In the genomic region with DNA sequence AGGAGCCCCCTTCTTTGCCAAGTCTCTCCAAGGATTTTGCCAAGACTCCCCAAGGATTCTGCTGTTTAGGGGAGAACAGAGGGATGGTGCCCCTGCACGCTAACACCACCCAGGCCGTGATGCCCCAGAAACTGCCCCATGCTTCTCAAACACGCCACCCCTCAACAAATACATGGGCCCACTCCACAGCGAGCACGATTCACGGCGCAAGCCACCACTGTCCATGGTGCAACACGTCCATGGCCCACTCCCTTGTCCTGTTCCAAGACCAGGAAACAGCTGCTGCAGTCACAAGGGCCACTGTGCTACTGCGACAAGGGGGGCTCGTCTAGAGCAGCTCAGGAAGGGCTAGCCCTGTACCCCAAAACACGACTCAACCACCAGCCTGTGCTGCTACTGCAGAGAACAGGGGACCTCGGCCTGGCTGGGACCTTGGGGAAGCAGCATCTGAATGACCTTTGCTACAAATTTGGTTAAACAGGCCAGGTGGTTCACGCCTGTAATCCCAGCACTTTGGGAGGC, we compare ENCODE assay signal across 19 cellular contexts. TPM values are rescaled to one million over a fixed set of nuclear protein-coding genes. Genes with fewer than 3 reads are reported as not detected.
A peak's percentile ranks its signal among the peaks of the same experiment; 100 is the strongest.
DNase-seq lines count a peak whose midpoint lies in the region; ATAC-seq, FAIRE-seq and TF ChIP-seq lines count a peak whose summit lies in the region.
"Had no signal": no experiment of that assay in that cellular context is flagged by ENCODE, and none has a peak within 500 bp of the region (broad histone marks: within the 10 kb centered on the region; RNA-seq: fewer than 3 reads in every experiment).

No MANE protein-coding gene starts in this region.

- peak overlapping the region; percentile 22 to 99 (median 98); a peak in 20 of 22 replicates for H3K27ac ChIP-seq in BLaER1 treated with 17β-estradiol and CSF1 and Interleukin-3, amounts not matched to agents 10 nM and 100 nM
- H3K27ac ChIP-seq in IMR-90 (ENCODE audit: insufficient read depth, low read length) (no peak overlapping the region), astrocyte (ENCODE audit: low read depth, low read length) (no peak overlapping the region), neutrophil (peak overlapping the region; percentile 99), breast epithelium (peak overlapping the region in 1 of 2 donors; percentile 57)

- dilution Hi-C loops in IMR-90 (cut with HindIII; ENCODE audit: low sequenced_read_pairs, unreplicated experiment), result no loop called here

- no peak overlapping the region for H4K8ac ChIP-seq in IMR-90 (ENCODE audit: low read depth in 2 of 2, low read length in 2 of 2)

- H3K79me2 ChIP-seq in astrocyte (ENCODE audit: insufficient read depth, low read length), result peaks cover 70% of the 10 kb centered on the region

- H3K9me1 ChIP-seq in IMR-90 (ENCODE audit: insufficient read depth, low read length), result peaks cover 29% of the 10 kb centered on the region

- no peak overlapping the region for H2BK5ac ChIP-seq in IMR-90 (ENCODE audit: low read depth, low read length, poor library complexity, severe bottlenecking)

- no peak overlapping the region for H3K23ac ChIP-seq in IMR-90 (ENCODE audit: low read depth, low read length)

- no TSS peak for BruUV-seq in IMR-90 (replicated peaks; lab: Mats Ljungman, UMichigan)

- no peaks in the 10 kb centered on the region for H3K27me3 ChIP-seq in BLaER1 treated with 17β-estradiol and CSF1 and Interleukin-3, amounts not matched to agents 10 nM and 100 nM
- no peaks in the 10 kb centered on the region for H3K27me3 ChIP-seq in IMR-90 (ENCODE audit: control insufficient read depth, insufficient read depth, low read length)
- no peaks in the 10 kb centered on the region for H3K27me3 ChIP-seq in astrocyte (ENCODE audit: insufficient read depth, low read length)
- H3K27me3 ChIP-seq in neutrophil, result no peaks in the 10 kb centered on the region
- no peaks in the 10 kb centered on the region for H3K27me3 ChIP-seq in breast epithelium
- H3K27me3 ChIP-seq: dorsolateral prefrontal cortex had no signal

- no peak overlapping the region for H2BK15ac ChIP-seq in IMR-90 (ENCODE audit: low read depth, low read length)

- 87% methylated on average over 5 of the region's 13 CpGs; no CpG with 5 or more reads in 1 of the 2 experiments for WGBS in IMR-90 (ENCODE audit: extremely low coverage in 2 of 2, insufficient read length in 1 of 2), 2 experiments

- peaks cover 31 to 95% of the 10 kb centered on the region in 2 experiments for H3K79me1 ChIP-seq in IMR-90 (ENCODE audit: low read depth in 1 of 2, low read length in 2 of 2)

- H3K14ac ChIP-seq in IMR-90 (replicated peaks; ENCODE audit: low read depth, low read length), result peak overlapping the region; percentile 43; the same call in 1 of the 2 replicates

- peak overlapping the region; percentile 12 for H3K27ac Mint-ChIP-seq in astrocyte (ENCODE audit: unreplicated experiment)
- H3K27ac Mint-ChIP-seq: activated naive CD8-positive, alpha-beta T cell had no signal

- FAIRE-seq in astrocyte (lab: Jason Lieb, UNC), result no peak
- FAIRE-seq: bronchial epithelial cell, GM12892, islet of Langerhans had no signal

- no peak overlapping the region for H3K56ac ChIP-seq in IMR-90 (ENCODE audit: extremely low read depth, insufficient read depth, low read length)

- H3K4me3 Mint-ChIP-seq in astrocyte (ENCODE audit: unreplicated experiment), result no peak overlapping the region
- H3K4me3 Mint-ChIP-seq: activated naive CD8-positive, alpha-beta T cell had no signal

- no peak overlapping the region for H4K5ac ChIP-seq in IMR-90 (ENCODE audit: low read depth, low read length)

- no peak overlapping the region for H4K91ac ChIP-seq in IMR-90 (ENCODE audit: insufficient read depth, low read depth, low read length)

- peaks cover 13 to 78% (median 43%) of the 10 kb centered on the region in 11 experiments; a peak in 21 of 22 replicates for H3K36me3 ChIP-seq in BLaER1 treated with 17β-estradiol and CSF1 and Interleukin-3, amounts not matched to agents 10 nM and 100 nM
- H3K36me3 ChIP-seq in IMR-90 (ENCODE audit: control insufficient read depth, insufficient read depth, low read length), result peaks cover 13% of the 10 kb centered on the region; the same call in 1 of the 2 replicates
- H3K36me3 ChIP-seq in astrocyte (ENCODE audit: insufficient read depth, low read length), result peaks cover 3% of the 10 kb centered on the region
- peaks cover 39% of the 10 kb centered on the region for H3K36me3 ChIP-seq in neutrophil
- no peaks in the 10 kb centered on the region for H3K36me3 ChIP-seq in breast epithelium

- peaks cover 7 to 58% (median 26%) of the 10 kb centered on the region in 11 experiments; a peak in 17 of 22 replicates for H4K20me1 ChIP-seq in BLaER1 treated with 17β-estradiol and CSF1 and Interleukin-3, amounts not matched to agents 10 nM and 100 nM
- H4K20me1 ChIP-seq in IMR-90 (ENCODE audit: insufficient read depth, low read length) (peaks cover 58% of the 10 kb centered on the region), astrocyte (ENCODE audit: insufficient read depth, low read length) (peaks cover 97% of the 10 kb centered on the region)

- H3K4me3 ChIP-seq in BLaER1 treated with 17β-estradiol and CSF1 and Interleukin-3, amounts not matched to agents 10 nM and 100 nM, result peak overlapping the region in 1 of 10 experiments; percentile 2; a peak in 1 of 20 replicates
- H3K4me3 ChIP-seq in IMR-90 (ENCODE audit: insufficient read depth, low read depth, low read length), result no peak overlapping the region
- no peak overlapping the region for H3K4me3 ChIP-seq in astrocyte (ENCODE audit: insufficient read depth, low read depth, low read length)
- peak overlapping the region in 1 of 2 experiments; percentile 62 for H3K4me3 ChIP-seq in neutrophil (ENCODE audit: low read depth in 1 of 2, low read length in 1 of 2)
- H3K4me3 ChIP-seq in breast epithelium, result no peak overlapping the region
- H3K4me3 ChIP-seq: dorsolateral prefrontal cortex had no signal

- in situ Hi-C loops in IMR-90 (cut with MboI; ENCODE audit: low sequenced_read_pairs), result no loop called here

- H3K4me2 ChIP-seq in BLaER1 treated with 17β-estradiol and CSF1 and Interleukin-3, amounts not matched to agents 10 nM and 100 nM, result peak overlapping the region; percentile 86 to 99 (median 96); a peak in 20 of 22 replicates
- H3K4me2 ChIP-seq in IMR-90 (ENCODE audit: low read depth, low read length) (no peak overlapping the region), astrocyte (ENCODE audit: low read length) (no peak overlapping the region)

- peak overlapping the region; percentile 49; the same call in 1 of the 2 replicates for H2AK5ac ChIP-seq in IMR-90 (ENCODE audit: low read depth, low read length)

- no peak overlapping the region for H3K18ac ChIP-seq in IMR-90 (ENCODE audit: low read depth, low read length)

- H3K9ac ChIP-seq in BLaER1 treated with 17β-estradiol and CSF1 and Interleukin-3, amounts not matched to agents 10 nM and 100 nM, result peak overlapping the region in 3 of 11 experiments; percentile 28 to 65 (median 52); a peak in 5 of 22 replicates
- H3K9ac ChIP-seq in IMR-90 (ENCODE audit: low read depth, low read length) (no peak overlapping the region), astrocyte (ENCODE audit: low read length) (no peak overlapping the region)

- H3K36me3 Mint-ChIP-seq in astrocyte (ENCODE audit: low read depth, unreplicated experiment), result peaks cover 4% of the 10 kb centered on the region
- H3K36me3 Mint-ChIP-seq: activated naive CD8-positive, alpha-beta T cell had no signal

- H3K4ac ChIP-seq in IMR-90 (ENCODE audit: low read depth, low read length), result 0 out of 2 replicates have a peak overlapping the region, but pooled peaks have one; percentile 4

- no peaks in the 10 kb centered on the region for H3K27me3 Mint-ChIP-seq in astrocyte (ENCODE audit: low read depth, unreplicated experiment)
- H3K27me3 Mint-ChIP-seq: activated naive CD8-positive, alpha-beta T cell had no signal

- peaks cover 50 to 100% (median 72%) of the 10 kb centered on the region in 10 experiments for H3K4me1 ChIP-seq in BLaER1 treated with 17β-estradiol and CSF1 and Interleukin-3, amounts not matched to agents 10 nM and 100 nM
- H3K4me1 ChIP-seq in IMR-90 (ENCODE audit: control insufficient read depth, insufficient read depth, low read length), result peaks cover 25% of the 10 kb centered on the region
- H3K4me1 ChIP-seq in astrocyte (ENCODE audit: insufficient read depth, low read length), result peaks cover 11% of the 10 kb centered on the region
- H3K4me1 ChIP-seq in neutrophil (ENCODE audit: control insufficient read depth in 1 of 2, insufficient read depth in 1 of 2, low read depth in 1 of 2, low read length in 1 of 2), result peaks cover 71 to 82% of the 10 kb centered on the region in 2 experiments
- H3K4me1 ChIP-seq in breast epithelium, result peaks cover 10 to 23% of the 10 kb centered on the region in 2 donors

- intact Hi-C loops in IMR-90 (cut with micrococcal nuclease) (no loop called here), breast epithelium (cut with DNase I; ENCODE audit: low total_unique reads) (no loop called here)

- ATAC-seq in IMR-90 (ENCODE audit: low read depth), result no peak
- ATAC-seq in HG03432 (IDR thresholded peaks at IDR 0.05; ENCODE audit: unreplicated experiment), result no peak

- TF ChIP-seq CTCF in IMR-90 (conservative IDR thresholded peaks at IDR 0.05; ENCODE audit: low read depth, low read length) (no peak), astrocyte (IDR thresholded peaks at IDR 0.05; ENCODE audit: insufficient read depth, low read depth, low read length) (no peak), neutrophil (IDR thresholded peaks at IDR 0.05) (no peak), breast epithelium (IDR thresholded peaks at IDR 0.05) (no peak)

- no peak overlapping the region for H2BK120ac ChIP-seq in IMR-90 (ENCODE audit: low read depth, low read length)

- no peaks in the 10 kb centered on the region for H3K9me3 Mint-ChIP-seq in astrocyte (ENCODE audit: unreplicated experiment)

- CTCF ChIA-PET in IMR-90 (lab: Yijun Ruan, JAX), result interaction anchor here (1.3 kb wide), 1 partner anchor 45 kb away, joined by 3 read pairs; no protein-coding TSS in a partner anchor

- H3K9me3 ChIP-seq in BLaER1 treated with 17β-estradiol and CSF1 and Interleukin-3, amounts not matched to agents 10 nM and 100 nM (replicated peaks in 1 of 11), result peaks cover 0 to 16% (median 0%) of the 10 kb centered on the region in 11 experiments; a peak in 7 of 22 replicates
- no peaks in the 10 kb centered on the region for H3K9me3 ChIP-seq in IMR-90 (ENCODE audit: control insufficient read depth, insufficient read depth, low read length)
- no peaks in the 10 kb centered on the region for H3K9me3 ChIP-seq in astrocyte (ENCODE audit: insufficient read depth, low read depth, low read length)
- H3K9me3 ChIP-seq in neutrophil, result no peaks in the 10 kb centered on the region
- H3K9me3 ChIP-seq in breast epithelium, result no peaks in the 10 kb centered on the region

- peak overlapping the region; percentile 71 for H2AK9ac ChIP-seq in IMR-90 (replicated peaks; ENCODE audit: low read depth, low read length, poor library complexity)

- TF ChIP-seq POLR2A in IMR-90 (IDR thresholded peaks at IDR 0.05; ENCODE audit: low read depth, low read length) (no peak), breast epithelium (IDR thresholded peaks at IDR 0.05) (no peak)

- DNase-seq in IMR-90 (no peak), astrocyte (ENCODE audit: low read depth) (no peak), nucleus accumbens (lab: John Stamatoyannopoulos, UW) (no peak), breast epithelium (ENCODE audit: low spot score in 2 of 2) (no peak)
- DNase-seq in effector CD8-positive, alpha-beta T cell (lab: John Stamatoyannopoulos, UW), result no peak
- DNase-seq: activated CD4-positive, CD25-positive, alpha-beta regulatory T cell; activated CD8-positive, alpha-beta memory T cell treated with anti-CD3 and anti-CD28 coated beads, Interleukin-2, amount 50 U/mL, for 4 hours; dorsolateral prefrontal cortex; head of caudate nucleus; mesendoderm; NCI-H2029; Right ventricle myocardium superior had no signal

- H3K4me1 Mint-ChIP-seq in astrocyte (ENCODE audit: low read depth, unreplicated experiment), result peaks cover 13% of the 10 kb centered on the region

- POLR2A ChIA-PET in IMR-90 (lab: Charles Lee; ENCODE audit: unreplicated experiment), result no interaction called here

- H2AFZ ChIP-seq in IMR-90 (replicated peaks; ENCODE audit: low read length, poor library complexity) (no peak overlapping the region), astrocyte (ENCODE audit: low read depth, low read length) (no peak overlapping the region)

- no peak for TF ChIP-seq RAD21 in IMR-90 (IDR thresholded peaks at IDR 0.05; ENCODE audit: low read length)

- H2BK20ac ChIP-seq in IMR-90 (ENCODE audit: low read depth, low read length), result peak overlapping the region; percentile 50; the same call in 1 of the 2 replicates

RNA-seq across cellular contexts. Expression of a gene that starts 36.5 kb away (rescaled TPM):
- 3.4 and 3.9 TPM in 2 replicates for total RNA-seq in IMR-90 (2012; rRNA removed)
- 24.7 and 29.4 TPM in 2 replicates for polyA plus RNA-seq in IMR-90 (2012; rRNA removed)
- 12.2 and 29.5 TPM in 2 replicates for polyA plus RNA-seq in IMR-90 (2012; cell fraction: cytosol; rRNA removed)
- polyA plus RNA-seq in IMR-90 (2012; cell fraction: nucleus; rRNA removed; ENCODE audit: low replicate concordance), result 118 and 248 TPM in 2 replicates
- 128 and 153 TPM in 2 replicates for total RNA-seq in astrocyte
- total RNA-seq in breast epithelium, result 10 to 100 TPM in 2 of 3 donors, 1 to 10 TPM in 1; 7.4 to 42.9 (median 40.2) TPM

RNA-seq across cellular contexts. Expression of a gene that starts 47.4 kb away (rescaled TPM):
- total RNA-seq in IMR-90 (2012; rRNA removed), result 6.3 and 6.7 TPM in 2 replicates
- 13.1 and 15.0 TPM in 2 replicates for polyA plus RNA-seq in IMR-90 (2012; rRNA removed)
- 6.3 and 15.8 TPM in 2 replicates for polyA plus RNA-seq in IMR-90 (2012; cell fraction: cytosol; rRNA removed)
- 23.8 and 42.6 TPM in 2 replicates for polyA plus RNA-seq in IMR-90 (2012; cell fraction: nucleus; rRNA removed; ENCODE audit: low replicate concordance)
- 16.0 TPM in 2 replicates for total RNA-seq in astrocyte
- total RNA-seq in breast epithelium, result 10 to 100 TPM; 13.0 to 22.3 (median 15.7) TPM

RNA-seq across cellular contexts. Expression of a gene that starts 55.2 kb away (rescaled TPM):
- total RNA-seq in IMR-90 (2012; rRNA removed), result 13.3 and 14.9 TPM in 2 replicates
- polyA plus RNA-seq in IMR-90 (2012; rRNA removed), result 39.7 and 48.1 TPM in 2 replicates
- polyA plus RNA-seq in IMR-90 (2012; cell fraction: cytosol; rRNA removed), result 36.0 and 75.3 TPM in 2 replicates
- polyA plus RNA-seq in IMR-90 (2012; cell fraction: nucleus; rRNA removed; ENCODE audit: low replicate concordance), result 110 and 323 TPM in 2 replicates
- total RNA-seq in astrocyte, result 51.2 and 56.6 TPM in 2 replicates
- 10 to 100 TPM; 29.4 to 71.8 (median 46.7) TPM for total RNA-seq in breast epithelium

Comparison
In these comparisons a context has a peak if more than half of its experiments do, and no peak if none do; other contexts are left out.
1. H3K27ac ChIP-seq: peak in BLaER1 treated with 17β-estradiol and CSF1 and Interleukin-3, amounts not matched to agents 10 nM and 100 nM (11 of 11) and neutrophil (single experiment); none in IMR-90 (single experiment) and astrocyte (single experiment).
2. H3K4me2 ChIP-seq: peak in BLaER1 treated with 17β-estradiol and CSF1 and Interleukin-3, amounts not matched to agents 10 nM and 100 nM (11 of 11); none in IMR-90 (single experiment) and astrocyte (single experiment).